In the genomic region with DNA sequence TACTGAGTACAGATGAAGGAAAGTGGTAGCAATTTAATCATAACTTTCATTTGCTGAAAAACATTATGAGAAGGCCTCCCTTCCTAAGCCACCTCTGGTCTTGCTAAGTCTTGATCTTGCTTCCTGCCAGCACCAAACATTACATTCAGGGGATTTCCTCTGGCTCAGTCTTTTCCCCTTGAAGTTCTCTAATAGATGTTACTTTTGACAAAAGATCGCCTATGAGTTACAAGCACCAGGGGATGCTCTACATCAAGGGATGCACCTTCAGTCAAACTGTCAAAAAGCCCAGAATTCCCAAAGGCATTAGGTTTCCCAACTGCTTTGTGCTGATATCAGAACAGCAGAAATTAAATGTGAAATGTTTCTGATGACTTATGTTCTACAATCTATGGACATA, we compare ENCODE assay signal across 17 cellular contexts. TPM values are rescaled to one million over a fixed set of nuclear protein-coding genes. Genes with fewer than 3 reads are reported as not detected.
DNase-seq lines count a peak whose midpoint lies in the region; TF ChIP-seq lines count a peak whose summit lies in the region.
"Had no signal": no experiment of that assay in that cellular context is flagged by ENCODE, and none has a peak within 500 bp of the region (broad histone marks: within the 10 kb centered on the region; RNA-seq: fewer than 3 reads in every experiment).

No MANE protein-coding gene starts in this region.

- no peaks in the 10 kb centered on the region for H3K4me1 ChIP-seq in thyroid gland
- H3K4me1 ChIP-seq: parathyroid adenoma, uterus had no signal

- no peak overlapping the region for H3K27ac ChIP-seq in thyroid gland
- H3K27ac ChIP-seq: parathyroid adenoma, RWPE1, uterus had no signal

- TF ChIP-seq CTCF in AG09319 (IDR thresholded peaks at IDR 0.05; ENCODE audit: low read depth, low read length) (peak; percentile 40), GM10266 (IDR thresholded peaks at IDR 0.05; ENCODE audit: control insufficient read depth, insufficient read depth, low read depth, missing control alignments) (peak; percentile 10), thyroid gland (IDR thresholded peaks at IDR 0.05) (no peak)

- H3K4me3 ChIP-seq in thyroid gland (replicated peaks in 1 of 3) = no peak overlapping the region
- H3K4me3 ChIP-seq: uterus had no signal

- H3K9me3 ChIP-seq in thyroid gland = no peaks in the 10 kb centered on the region
- H3K9me3 ChIP-seq: uterus had no signal

- no peaks in the 10 kb centered on the region for H3K36me3 ChIP-seq in thyroid gland
- H3K36me3 ChIP-seq: uterus had no signal

- WGBS in thyroid gland, 2 donors = 70 to 74% methylated on average over 1 of the region's 1 CpG

- TF ChIP-seq POLR2A in thyroid gland (IDR thresholded peaks at IDR 0.05) = no peak

- H3K27me3 ChIP-seq in thyroid gland = no peaks in the 10 kb centered on the region
- H3K27me3 ChIP-seq: uterus had no signal

- in situ Hi-C loops in SK-MEL-5 (cut with HindIII; ENCODE audit: low pct_unique_long_range_greater_than_20kb, low sequenced_read_pairs) = no loop called here

- intact Hi-C loops in thyroid gland (cut with DNase I) = loop anchor here (10.0 kb wide), 2 partner anchors 111 to 321 kb away; no protein-coding TSS in a partner anchor

- DNase-seq in AG09319 (ENCODE audit: extremely low read depth, low read depth) (no peak), GM10266 (ENCODE audit: extremely low spot score) (peak; percentile 15), SK-MEL-5 (ENCODE audit: low read depth, low spot score) (peak; percentile 32), fibroblast of peridontal ligament (ENCODE audit: extremely low read depth) (peak; percentile 69), thyroid gland (no peak), NCI-H2171 (lab: John Stamatoyannopoulos, UW) (no peak)
- no peak for DNase-seq in stimulated activated CD4-positive, alpha-beta T cell treated with anti-CD3 and anti-CD28 coated beads, Interleukin-4, amount 100 ng/mL, for 24 hours
- DNase-seq: activated naive CD8-positive, alpha-beta T cell treated with anti-CD3 and anti-CD28 coated beads, Interleukin-2, amount 10 ng/mL, durations not matched to agents 7 days and 5 days; hippocampal formation; left cardiac atrium; NCI-H1930; NCI-H774; small intestine; uterus had no signal

RNA-seq across cellular contexts. Expression of a gene that starts 47.3 kb away (rescaled TPM):
- not detected in 2 replicates for total RNA-seq in SK-MEL-5 (2014; rRNA removed; shearing (Covaris generic))
- not detected in 2 replicates for polyA plus RNA-seq in SK-MEL-5 (2015; cell fraction: cytosol; rRNA removed)
- not detected in 2 replicates for polyA plus RNA-seq in SK-MEL-5 (2015; cell fraction: nucleus; rRNA removed)
- total RNA-seq in thyroid gland = 1 to 10 TPM in 1 of 4 donors, under 1 TPM in 2, not detected in 1; 0.21 to 1.6 (median 0.78) TPM
- total RNA-seq: Daoy had no signal

Comparison
In these comparisons a context has a peak if more than half of its experiments do, and no peak if none do; other contexts are left out.
1. DNase-seq: peak in GM10266 (single experiment), SK-MEL-5 (single experiment) and fibroblast of peridontal ligament (single experiment); none in AG09319 (single experiment), thyroid gland (0 of 2), stimulated activated CD4-positive, alpha-beta T cell treated with anti-CD3 and anti-CD28 coated beads, Interleukin-4, amount 100 ng/mL, for 24 hours (single experiment) and NCI-H2171 (single experiment).
2. CTCF ChIP-seq: peak in AG09319 (single experiment) and GM10266 (single experiment); none in thyroid gland (0 of 6).